21 cellular contexts compared by ENCODE assay signal in genomic region chr3:58424613-58425012, GRCh38. TPM values are rescaled to one million over a fixed set of nuclear protein-coding genes. Genes with fewer than 3 reads are reported as not detected.
DNase-seq lines count a peak whose midpoint lies in the region; ATAC-seq and TF ChIP-seq lines count a peak whose summit lies in the region.
"Had no signal": no experiment of that assay in that cellular context is flagged by ENCODE, and none has a peak within 500 bp of the region (broad histone marks: within the 10 kb centered on the region; RNA-seq: fewer than 3 reads in every experiment).

No MANE protein-coding gene starts in this region.

- no peak overlapping the region for H3K4me3 ChIP-seq in right lobe of liver
- H3K4me3 ChIP-seq in subcutaneous abdominal adipose tissue (ENCODE audit: low read depth in 1 of 5, low read length in 5 of 5), result no peak overlapping the region
- no peak overlapping the region for H3K4me3 ChIP-seq in BE2C (ENCODE audit: low read depth, low read length)
- H3K4me3 ChIP-seq in aorta (ENCODE audit: low read length in 2 of 2), result no peak overlapping the region
- H3K4me3 ChIP-seq: upper lobe of left lung had no signal

- H3K9me3 Mint-ChIP-seq in activated naive CD8-positive, alpha-beta T cell (ENCODE audit: low read depth), result no peaks in the 10 kb centered on the region
- H3K9me3 Mint-ChIP-seq in activated naive CD8-positive, alpha-beta T cell treated with anti-CD3 and anti-CD28 coated beads, Interleukin-2, amount 50 U/mL, for 24 hours, result no peaks in the 10 kb centered on the region
- H3K9me3 Mint-ChIP-seq in brain, result no peaks in the 10 kb centered on the region
- H3K9me3 Mint-ChIP-seq: activated naive CD4-positive, alpha-beta T cell treated with anti-CD3 and anti-CD28 coated beads, Interleukin-2, amount 10 ng/mL, durations not matched to agents 7 days and 5 days; central memory CD8-positive, alpha-beta T cell had no signal

- H3K4me1 Mint-ChIP-seq in activated naive CD8-positive, alpha-beta T cell (ENCODE audit: low read depth), result peaks cover 2% of the 10 kb centered on the region
- H3K4me1 Mint-ChIP-seq in activated naive CD8-positive, alpha-beta T cell treated with anti-CD3 and anti-CD28 coated beads, Interleukin-2, amount 50 U/mL, for 24 hours, result peaks cover 2% of the 10 kb centered on the region
- peaks cover 9% of the 10 kb centered on the region for H3K4me1 Mint-ChIP-seq in brain
- H3K4me1 Mint-ChIP-seq: activated naive CD4-positive, alpha-beta T cell treated with anti-CD3 and anti-CD28 coated beads, Interleukin-2, amount 10 ng/mL, durations not matched to agents 7 days and 5 days had no signal

- no peak overlapping the region for H3K27ac ChIP-seq in right lobe of liver
- H3K27ac ChIP-seq in subcutaneous abdominal adipose tissue (ENCODE audit: low read depth, low read length), result peak overlapping the region; percentile 43
- no peak overlapping the region for H3K27ac ChIP-seq in aorta (ENCODE audit: low read depth in 1 of 2, low read length in 2 of 2)
- H3K27ac ChIP-seq: KMS-11 had no signal

- intact Hi-C loops in right lobe of liver (cut with DNase I), result no loop called here
- intact Hi-C loops in aorta (cut with DNase I), result no loop called here

- TF ChIP-seq CTCF in brain (conservative IDR thresholded peaks at IDR 0.05) (no peak), right lobe of liver (IDR thresholded peaks at IDR 0.05) (no peak), BE2C (IDR thresholded peaks at IDR 0.05; ENCODE audit: low read depth, low read length) (no peak)

- H3K4me1 ChIP-seq in right lobe of liver (no peaks in the 10 kb centered on the region), subcutaneous abdominal adipose tissue (ENCODE audit: control insufficient read depth in 5 of 5, insufficient read depth in 5 of 5, low read length in 5 of 5) (peaks cover 2 to 44% (median 16%) of the 10 kb centered on the region in 5 donors), BE2C (no peaks in the 10 kb centered on the region), aorta (ENCODE audit: control insufficient read depth in 1 of 2, insufficient read depth in 2 of 2, low read length in 2 of 2) (no peaks in the 10 kb centered on the region)

- H3K27me3 Mint-ChIP-seq in activated naive CD8-positive, alpha-beta T cell, result no peaks in the 10 kb centered on the region
- H3K27me3 Mint-ChIP-seq in activated naive CD8-positive, alpha-beta T cell treated with anti-CD3 and anti-CD28 coated beads, Interleukin-2, amount 50 U/mL, for 24 hours, result no peaks in the 10 kb centered on the region
- peaks cover 2% of the 10 kb centered on the region for H3K27me3 Mint-ChIP-seq in brain
- H3K27me3 Mint-ChIP-seq: activated naive CD4-positive, alpha-beta T cell treated with anti-CD3 and anti-CD28 coated beads, Interleukin-2, amount 10 ng/mL, durations not matched to agents 7 days and 5 days; central memory CD8-positive, alpha-beta T cell; progenitor cell of endocrine pancreas had no signal

- no peak for ATAC-seq in activated naive CD8-positive, alpha-beta T cell treated with anti-CD3 and anti-CD28 coated beads, Interleukin-2, amount 50 U/mL, for 24 hours
- ATAC-seq in right lobe of liver, result peak in 3 of 4 donors; percentile 11 to 26 (median 24)
- ATAC-seq in aorta (ENCODE audit: low FRiP score), result no peak
- ATAC-seq: PC-3, SK-N-SH treated with all-trans-retinoic acid at 6 μM for 48 hours had no signal

- DNase-seq in activated naive CD8-positive, alpha-beta T cell treated with anti-CD3 and anti-CD28 coated beads, Interleukin-2, amount 50 U/mL, for 24 hours, result no peak
- no peak for DNase-seq in right lobe of liver
- no peak for DNase-seq in BE2C
- no peak for DNase-seq in NOMO-1 treated with dmso at 0.1 percent for 144 hours (lab: John Stamatoyannopoulos, UW; ENCODE audit: unreplicated experiment)
- DNase-seq in aorta, result no peak
- DNase-seq: activated CD4-positive, alpha-beta T cell treated with anti-CD3 and anti-CD28 coated beads for 48 hours; activated naive CD4-positive, alpha-beta T cell treated with anti-CD3 and anti-CD28 coated beads, Interleukin-2, amount 10 ng/mL, durations not matched to agents 7 days and 5 days; DMS153; MM.1S; NCI-H1436; PC-3; stimulated activated CD4-positive, alpha-beta T cell treated with anti-CD3 and anti-CD28 coated beads, Interleukin-15, amount 100 ng/mL, for 24 hours; T-helper 2 cell; upper lobe of left lung had no signal

- TF ChIP-seq POLR2A in right lobe of liver (IDR thresholded peaks at IDR 0.05), result no peak

- H3K36me3 Mint-ChIP-seq in activated naive CD8-positive, alpha-beta T cell, result peaks cover 2% of the 10 kb centered on the region
- peaks cover 37% of the 10 kb centered on the region for H3K36me3 Mint-ChIP-seq in activated naive CD8-positive, alpha-beta T cell treated with anti-CD3 and anti-CD28 coated beads, Interleukin-2, amount 50 U/mL, for 24 hours (ENCODE audit: low read depth)
- peaks cover 40% of the 10 kb centered on the region for H3K36me3 Mint-ChIP-seq in brain

- H3K9me3 ChIP-seq in right lobe of liver, result no peaks in the 10 kb centered on the region
- H3K9me3 ChIP-seq in subcutaneous abdominal adipose tissue (ENCODE audit: control insufficient read depth in 5 of 5, low read length in 5 of 5), result no peaks in the 10 kb centered on the region
- no peaks in the 10 kb centered on the region for H3K9me3 ChIP-seq in BE2C
- H3K9me3 ChIP-seq in aorta (ENCODE audit: control insufficient read depth, low read length), result no peaks in the 10 kb centered on the region
- H3K9me3 ChIP-seq: upper lobe of left lung had no signal

- H3K36me3 ChIP-seq in right lobe of liver (peaks cover 6 to 56% (median 23%) of the 10 kb centered on the region in 4 donors), subcutaneous abdominal adipose tissue (ENCODE audit: control insufficient read depth in 5 of 5, insufficient read depth in 5 of 5, low read length in 5 of 5) (peaks cover 40 to 87% (median 76%) of the 10 kb centered on the region in 5 donors), BE2C (peaks cover 12% of the 10 kb centered on the region), aorta (ENCODE audit: control insufficient read depth in 1 of 2, insufficient read depth in 2 of 2, low read length in 1 of 2) (peaks cover 1 to 8% of the 10 kb centered on the region in 2 donors)

- H3K9ac ChIP-seq in subcutaneous abdominal adipose tissue (ENCODE audit: low read length in 5 of 5), result peak overlapping the region in 1 of 5 donors; percentile 5
- H3K9ac ChIP-seq: KMS-11 had no signal

- 80% methylated on average over 4 of the region's 8 CpGs for WGBS in right lobe of liver (ENCODE audit: insufficient coverage, low coverage, low lambda C conversion rate, missing lambda C conversion rate)
- 54 to 65% methylated on average over 8 of the region's 8 CpGs for WGBS in aorta, 2 donors

- H3K27me3 ChIP-seq in right lobe of liver, result no peaks in the 10 kb centered on the region
- H3K27me3 ChIP-seq in subcutaneous abdominal adipose tissue (ENCODE audit: control insufficient read depth in 5 of 5, insufficient read depth in 4 of 5, low read length in 5 of 5), result no peaks in the 10 kb centered on the region
- H3K27me3 ChIP-seq in BE2C, result no peaks in the 10 kb centered on the region
- H3K27me3 ChIP-seq in aorta (ENCODE audit: control insufficient read depth in 1 of 2, insufficient read depth in 2 of 2, low read length in 1 of 2), result no peaks in the 10 kb centered on the region
- H3K27me3 ChIP-seq: upper lobe of left lung had no signal

- H3K27ac Mint-ChIP-seq in activated naive CD8-positive, alpha-beta T cell, result peak overlapping the region; percentile 58
- H3K27ac Mint-ChIP-seq in activated naive CD8-positive, alpha-beta T cell treated with anti-CD3 and anti-CD28 coated beads, Interleukin-2, amount 50 U/mL, for 24 hours, result no peak overlapping the region
- H3K27ac Mint-ChIP-seq in brain, result peak overlapping the region in 3 of 5 experiments; percentile 43 to 75 (median 64)
- H3K27ac Mint-ChIP-seq: activated naive CD4-positive, alpha-beta T cell treated with anti-CD3 and anti-CD28 coated beads, Interleukin-2, amount 10 ng/mL, durations not matched to agents 7 days and 5 days; progenitor cell of endocrine pancreas had no signal

- H3K4me3 Mint-ChIP-seq in activated naive CD8-positive, alpha-beta T cell, result no peak overlapping the region
- no peak overlapping the region for H3K4me3 Mint-ChIP-seq in activated naive CD8-positive, alpha-beta T cell treated with anti-CD3 and anti-CD28 coated beads, Interleukin-2, amount 50 U/mL, for 24 hours
- no peak overlapping the region for H3K4me3 Mint-ChIP-seq in brain
- H3K4me3 Mint-ChIP-seq: activated naive CD4-positive, alpha-beta T cell treated with anti-CD3 and anti-CD28 coated beads, Interleukin-2, amount 10 ng/mL, durations not matched to agents 7 days and 5 days; central memory CD8-positive, alpha-beta T cell had no signal

RNA-seq across cellular contexts. Expression of gene PDHB, which starts 9.0 kb away (rescaled TPM):
- 56.7 TPM for polyA plus RNA-seq in brain (ENCODE audit: insufficient read depth, low read depth, low replicate concordance)
- 10 to 100 TPM; 35.5 to 70.2 (median 47.3) TPM for total RNA-seq in right lobe of liver
- polyA plus RNA-seq in BE2C (2012; ENCODE audit: insufficient read depth, insufficient read length, low read depth), result 58.6 TPM
- total RNA-seq in aorta, result 10 to 100 TPM; 49.0 to 49.9 TPM
- 10 to 100 TPM; 68.4 to 72.7 TPM for polyA plus RNA-seq in aorta

Comparison
In these comparisons a context has a peak if more than half of its experiments do, and no peak if none do; other contexts are left out.
1. ATAC-seq: peak in right lobe of liver (3 of 4); none in activated naive CD8-positive, alpha-beta T cell treated with anti-CD3 and anti-CD28 coated beads, Interleukin-2, amount 50 U/mL, for 24 hours (single experiment) and aorta (single experiment).